ENCODE assay signal across 12 cellular contexts in genomic region chr5:135880278-135880677, GRCh38. TPM values are rescaled to one million over a fixed set of nuclear protein-coding genes. Genes with fewer than 3 reads are reported as not detected.
DNase-seq lines count a peak whose midpoint lies in the region; ATAC-seq and TF ChIP-seq lines count a peak whose summit lies in the region.
"Had no signal": no experiment of that assay in that cellular context is flagged by ENCODE, and none has a peak within 500 bp of the region (broad histone marks: within the 10 kb centered on the region; RNA-seq: fewer than 3 reads in every experiment).

No MANE protein-coding gene starts in this region.

- 72% methylated on average over 3 of the region's 3 CpGs; no CpG with 5 or more reads in 1 of the 2 donors for WGBS in transverse colon (ENCODE audit: low coverage in 1 of 2), 2 donors

- intact Hi-C loops in activated CD8-positive, alpha-beta T cell treated with anti-CD3 and anti-CD28 coated beads for 36 hours (cut with micrococcal nuclease) = loop anchor here (10.0 kb wide), 1 partner anchor 295 kb away; no protein-coding TSS in a partner anchor
- intact Hi-C loops in dendritic cell treated with granulocyte-macrophage colony-stimulating factor and Interleukin-4, amounts not matched to agents 40 ng/mL and 50 ng/mL, for 4 days (cut with micrococcal nuclease) = no loop called here
- intact Hi-C loops in transverse colon (cut with DNase I; ENCODE audit: low total_unique reads) = no loop called here
- intact Hi-C loops in cardiac septum (cut with DNase I) = no loop called here

- no peak for TF ChIP-seq EP300 in transverse colon (IDR thresholded peaks at IDR 0.05; ENCODE audit: low read depth)

- H3K36me3 ChIP-seq in transverse colon = no peaks in the 10 kb centered on the region

- H3K4me1 ChIP-seq in transverse colon = peaks cover 0 to 5% (median 2%) of the 10 kb centered on the region in 4 donors

- H3K4me3 ChIP-seq in transverse colon = no peak overlapping the region

- TF ChIP-seq CTCF in activated CD8-positive, alpha-beta T cell treated with anti-CD3 and anti-CD28 coated beads for 36 hours (IDR thresholded peaks at IDR 0.05) = no peak
- peak; percentile 35; the same call in 1 of the 2 replicates for TF ChIP-seq CTCF in LNCAP (IDR thresholded peaks at IDR 0.05)
- no peak for TF ChIP-seq CTCF in transverse colon (IDR thresholded peaks at IDR 0.05)

- no peaks in the 10 kb centered on the region for H3K9me3 Mint-ChIP-seq in activated CD8-positive, alpha-beta T cell treated with anti-CD3 and anti-CD28 coated beads for 36 hours
- no peaks in the 10 kb centered on the region for H3K9me3 Mint-ChIP-seq in activated CD8-positive, alpha-beta T cell treated with anti-CD3 and anti-CD28 coated beads, Interleukin-2, amount 10 ng/mL, durations not matched to agents 7 days and 5 days (ENCODE audit: insufficient read depth)
- H3K9me3 Mint-ChIP-seq in dendritic cell treated with granulocyte-macrophage colony-stimulating factor and Interleukin-4, amounts not matched to agents 40 ng/mL and 50 ng/mL, for 4 days = no peaks in the 10 kb centered on the region
- H3K9me3 Mint-ChIP-seq: activated CD4-positive, alpha-beta T cell treated with anti-CD3 and anti-CD28 coated beads, Interleukin-2, amount 10 ng/mL, durations not matched to agents 24 days and 14 days had no signal

- TF ChIP-seq POLR2A in transverse colon (IDR thresholded peaks at IDR 0.05) = no peak

- POLR2A ChIA-PET in activated CD8-positive, alpha-beta T cell treated with anti-CD3 and anti-CD28 coated beads for 36 hours (lab: Charles Lee) = no interaction called here
- POLR2A ChIA-PET in activated CD8-positive, alpha-beta T cell treated with anti-CD3 and anti-CD28 coated beads, Interleukin-2, amount 10 ng/mL, durations not matched to agents 7 days and 5 days (lab: Charles Lee) = no interaction called here

- H3K27me3 Mint-ChIP-seq in activated CD8-positive, alpha-beta T cell treated with anti-CD3 and anti-CD28 coated beads for 36 hours = peaks cover 34% of the 10 kb centered on the region
- peaks cover 9% of the 10 kb centered on the region for H3K27me3 Mint-ChIP-seq in activated CD8-positive, alpha-beta T cell treated with anti-CD3 and anti-CD28 coated beads, Interleukin-2, amount 10 ng/mL, durations not matched to agents 7 days and 5 days (ENCODE audit: low read depth)
- H3K27me3 Mint-ChIP-seq in dendritic cell treated with granulocyte-macrophage colony-stimulating factor and Interleukin-4, amounts not matched to agents 40 ng/mL and 50 ng/mL, for 4 days = peaks cover 50% of the 10 kb centered on the region

- peak; percentile 34 for DNase-seq in activated CD8-positive, alpha-beta T cell treated with anti-CD3 and anti-CD28 coated beads for 36 hours
- no peak for DNase-seq in activated CD8-positive, alpha-beta T cell treated with anti-CD3 and anti-CD28 coated beads, Interleukin-2, amount 10 ng/mL, durations not matched to agents 7 days and 5 days
- DNase-seq in transverse colon (peak; percentile 16), cardiac septum (ENCODE audit: low spot score) (no peak), NOMO-1 treated with DMSO at 0.1 percent for 48 hours (lab: John Stamatoyannopoulos, UW; ENCODE audit: unreplicated experiment) (no peak)
- DNase-seq in stimulated activated CD4-positive, alpha-beta T cell treated with anti-CD3 and anti-CD28 coated beads, Interleukin-2, amount 100 ng/mL, for 48 hours = no peak
- DNase-seq: activated CD4-positive, alpha-beta T cell treated with anti-CD3 and anti-CD28 coated beads, Interleukin-2, amount 10 ng/mL, durations not matched to agents 24 days and 14 days; central memory CD4-positive, alpha-beta T cell; NCI-H1105 had no signal

- H3K4me3 Mint-ChIP-seq in activated CD8-positive, alpha-beta T cell treated with anti-CD3 and anti-CD28 coated beads for 36 hours = no peak overlapping the region
- H3K4me3 Mint-ChIP-seq in activated CD8-positive, alpha-beta T cell treated with anti-CD3 and anti-CD28 coated beads, Interleukin-2, amount 10 ng/mL, durations not matched to agents 7 days and 5 days = no peak overlapping the region
- H3K4me3 Mint-ChIP-seq in dendritic cell treated with granulocyte-macrophage colony-stimulating factor and Interleukin-4, amounts not matched to agents 40 ng/mL and 50 ng/mL, for 4 days = no peak overlapping the region
- H3K4me3 Mint-ChIP-seq: activated CD4-positive, alpha-beta T cell treated with anti-CD3 and anti-CD28 coated beads, Interleukin-2, amount 10 ng/mL, durations not matched to agents 24 days and 14 days had no signal

- no peaks in the 10 kb centered on the region for H3K36me3 Mint-ChIP-seq in activated CD8-positive, alpha-beta T cell treated with anti-CD3 and anti-CD28 coated beads for 36 hours (ENCODE audit: low read depth)
- no peaks in the 10 kb centered on the region for H3K36me3 Mint-ChIP-seq in activated CD8-positive, alpha-beta T cell treated with anti-CD3 and anti-CD28 coated beads, Interleukin-2, amount 10 ng/mL, durations not matched to agents 7 days and 5 days (ENCODE audit: low read depth)
- peaks cover 96% of the 10 kb centered on the region for H3K36me3 Mint-ChIP-seq in dendritic cell treated with granulocyte-macrophage colony-stimulating factor and Interleukin-4, amounts not matched to agents 40 ng/mL and 50 ng/mL, for 4 days (ENCODE audit: low read depth)

- H3K9me3 ChIP-seq in transverse colon = no peaks in the 10 kb centered on the region

- CTCF ChIA-PET in activated CD8-positive, alpha-beta T cell treated with anti-CD3 and anti-CD28 coated beads for 36 hours (lab: Charles Lee) = interaction anchor here (0.7 kb wide), 1 partner anchor 11 kb away, joined by 3 read pairs; no protein-coding TSS in a partner anchor
- CTCF ChIA-PET in activated CD8-positive, alpha-beta T cell treated with anti-CD3 and anti-CD28 coated beads, Interleukin-2, amount 10 ng/mL, durations not matched to agents 7 days and 5 days (lab: Charles Lee) = no interaction called here

- ATAC-seq in activated CD8-positive, alpha-beta T cell treated with anti-CD3 and anti-CD28 coated beads for 36 hours = no peak
- ATAC-seq in activated CD8-positive, alpha-beta T cell treated with anti-CD3 and anti-CD28 coated beads, Interleukin-2, amount 10 ng/mL, durations not matched to agents 7 days and 5 days = no peak

- no peak overlapping the region for H3K27ac ChIP-seq in transverse colon

- H3K27ac Mint-ChIP-seq in activated CD8-positive, alpha-beta T cell treated with anti-CD3 and anti-CD28 coated beads for 36 hours = no peak overlapping the region
- no peak overlapping the region for H3K27ac Mint-ChIP-seq in activated CD8-positive, alpha-beta T cell treated with anti-CD3 and anti-CD28 coated beads, Interleukin-2, amount 10 ng/mL, durations not matched to agents 7 days and 5 days
- peak overlapping the region; percentile 79 for H3K27ac Mint-ChIP-seq in dendritic cell treated with granulocyte-macrophage colony-stimulating factor and Interleukin-4, amounts not matched to agents 40 ng/mL and 50 ng/mL, for 4 days
- H3K27ac Mint-ChIP-seq: activated CD4-positive, alpha-beta T cell treated with anti-CD3 and anti-CD28 coated beads, Interleukin-2, amount 10 ng/mL, durations not matched to agents 24 days and 14 days had no signal

- in situ Hi-C loops in transverse colon (cut with MboI; ENCODE audit: low pct_ligation_motif_present in 1 of 4, low pct_unique_long_range_greater_than_20kb in 1 of 4, low sequenced_read_pairs in 3 of 4) = loop anchor here in 2 of 4 donors (10.0 kb wide), 1 partner anchor 335 kb away; no protein-coding TSS in a partner anchor

- H3K4me1 Mint-ChIP-seq in activated CD8-positive, alpha-beta T cell treated with anti-CD3 and anti-CD28 coated beads for 36 hours (ENCODE audit: low read depth) = no peaks in the 10 kb centered on the region
- H3K4me1 Mint-ChIP-seq in activated CD8-positive, alpha-beta T cell treated with anti-CD3 and anti-CD28 coated beads, Interleukin-2, amount 10 ng/mL, durations not matched to agents 7 days and 5 days (ENCODE audit: low read depth) = no peaks in the 10 kb centered on the region
- peaks cover 77% of the 10 kb centered on the region for H3K4me1 Mint-ChIP-seq in dendritic cell treated with granulocyte-macrophage colony-stimulating factor and Interleukin-4, amounts not matched to agents 40 ng/mL and 50 ng/mL, for 4 days (ENCODE audit: low read depth)
- H3K4me1 Mint-ChIP-seq: activated CD4-positive, alpha-beta T cell treated with anti-CD3 and anti-CD28 coated beads, Interleukin-2, amount 10 ng/mL, durations not matched to agents 24 days and 14 days had no signal

- H3K27me3 ChIP-seq in transverse colon = no peaks in the 10 kb centered on the region

RNA-seq across cellular contexts. Expression of gene IL9, which starts 15.4 kb away (rescaled TPM):
- total RNA-seq in activated CD8-positive, alpha-beta T cell treated with anti-CD3 and anti-CD28 coated beads for 36 hours = not detected
- not detected for total RNA-seq in activated CD8-positive, alpha-beta T cell treated with anti-CD3 and anti-CD28 coated beads, Interleukin-2, amount 10 ng/mL, durations not matched to agents 7 days and 5 days
- total RNA-seq in transverse colon = not detected
- total RNA-seq in cardiac septum = not detected
- total RNA-seq: temporal lobe had no signal

RNA-seq across cellular contexts. Expression of gene SLC25A48, which starts 45.8 kb away (rescaled TPM):
- total RNA-seq in activated CD8-positive, alpha-beta T cell treated with anti-CD3 and anti-CD28 coated beads for 36 hours = not detected
- not detected for total RNA-seq in activated CD8-positive, alpha-beta T cell treated with anti-CD3 and anti-CD28 coated beads, Interleukin-2, amount 10 ng/mL, durations not matched to agents 7 days and 5 days
- 1 to 10 TPM in 2 of 4 donors, under 1 TPM in 1, not detected in 1; 0.48 to 2.6 (median 1.8) TPM for total RNA-seq in transverse colon
- not detected for total RNA-seq in cardiac septum
- total RNA-seq: activated CD4-positive, alpha-beta T cell treated with anti-CD3 and anti-CD28 coated beads, Interleukin-2, amount 10 ng/mL, durations not matched to agents 24 days and 14 days had no signal

Comparison
In these comparisons a context has a peak if more than half of its experiments do, and no peak if none do; other contexts are left out.
1. DNase-seq: peak in activated CD8-positive, alpha-beta T cell treated with anti-CD3 and anti-CD28 coated beads for 36 hours (single experiment) and transverse colon (single experiment); none in activated CD8-positive, alpha-beta T cell treated with anti-CD3 and anti-CD28 coated beads, Interleukin-2, amount 10 ng/mL, durations not matched to agents 7 days and 5 days (single experiment), cardiac septum (single experiment), stimulated activated CD4-positive, alpha-beta T cell treated with anti-CD3 and anti-CD28 coated beads, Interleukin-2, amount 100 ng/mL, for 48 hours (0 of 2) and NOMO-1 treated with DMSO at 0.1 percent for 48 hours (single experiment).